In genomic region chr3:129490273-129490675, GRCh38 we compare ENCODE assay signal across 1 cellular context.
TF ChIP-seq lines count a peak whose summit lies in the region.

No MANE protein-coding gene starts in this region.

TF ChIP-seq in HepG2, 621 proteins besides CTCF, POLR2A, EP300 and RAD21 (continued from another document and continues in another):
- TF ChIP-seq MXD1 (CRISPR knock-in tag; IDR thresholded peaks at IDR 0.05), result no peak
- TF ChIP-seq ZNF280D (CRISPR knock-in tag; IDR thresholded peaks at IDR 0.05), result no peak
- TF ChIP-seq TRIM22 (IDR thresholded peaks at IDR 0.05), result no peak
- no peak for TF ChIP-seq KDM5A (IDR thresholded peaks at IDR 0.05; ENCODE audit: borderline replicate concordance, low read length)
- TF ChIP-seq MED8 (CRISPR knock-in tag; IDR thresholded peaks at IDR 0.05; ENCODE audit: insufficient replicate concordance), result no peak
- TF ChIP-seq KDM4B (CRISPR knock-in tag; IDR thresholded peaks at IDR 0.05), result no peak
- peak; percentile 44; the same call in 1 of the 2 replicates for TF ChIP-seq ZNF687 (CRISPR knock-in tag; IDR thresholded peaks at IDR 0.05)
- peak; percentile 62; the same call in 1 of the 2 replicates for TF ChIP-seq KAT8 (CRISPR knock-in tag; IDR thresholded peaks at IDR 0.05)
- no peak for TF ChIP-seq NFIC (IDR thresholded peaks at IDR 0.05; ENCODE audit: low read length)
- TF ChIP-seq ZNF660 (CRISPR knock-in tag; IDR thresholded peaks at IDR 0.05; ENCODE audit: borderline replicate concordance, low read depth), result no peak
- no peak for TF ChIP-seq TSC22D2 (CRISPR knock-in tag; IDR thresholded peaks at IDR 0.05; ENCODE audit: borderline replicate concordance)
- peak; percentile 36; the same call in 1 of the 2 replicates for TF ChIP-seq PATZ1 (CRISPR knock-in tag; IDR thresholded peaks at IDR 0.05)
- TF ChIP-seq ZUFSP (CRISPR knock-in tag; IDR thresholded peaks at IDR 0.05; ENCODE audit: borderline replicate concordance), result no peak
- TF ChIP-seq ZFAT (CRISPR knock-in tag; conservative IDR thresholded peaks at IDR 0.05), result no peak
- no peak for TF ChIP-seq CEBPZ (IDR thresholded peaks at IDR 0.05; ENCODE audit: low read length)
- no peak for TF ChIP-seq ZNF484 (CRISPR knock-in tag; IDR thresholded peaks at IDR 0.05; ENCODE audit: borderline replicate concordance, low read depth)
- no peak for TF ChIP-seq TBL1XR1 (IDR thresholded peaks at IDR 0.05; ENCODE audit: borderline replicate concordance, low read length, partially characterized antibody)
- peak; percentile 67; the same call in 1 of the 2 replicates for TF ChIP-seq HNF1B (CRISPR knock-in tag; IDR thresholded peaks at IDR 0.05)
- peak; percentile 58; the same call in 1 of the 2 replicates for TF ChIP-seq MIER3 (CRISPR knock-in tag; IDR thresholded peaks at IDR 0.05; ENCODE audit: borderline replicate concordance)
- TF ChIP-seq ZNF598 (CRISPR knock-in tag; IDR thresholded peaks at IDR 0.05; ENCODE audit: borderline replicate concordance), result 0 out of 2 replicates have a peak, but pooled peaks have one; percentile 39
- peak; percentile 75; the same call in 1 of the 2 replicates for TF ChIP-seq ERF (CRISPR knock-in tag; IDR thresholded peaks at IDR 0.05)
- no peak for TF ChIP-seq ZZZ3 (CRISPR knock-in tag; IDR thresholded peaks at IDR 0.05; ENCODE audit: borderline replicate concordance)
- TF ChIP-seq U2AF1 (optimal IDR thresholded peaks at IDR 0.05; ENCODE audit: low read depth, low read length), result no peak
- TF ChIP-seq ZNF24 (IDR thresholded peaks at IDR 0.05), result 0 out of 2 replicates have a peak, but pooled peaks have one; percentile 32
- no peak for TF ChIP-seq BRCA1 (CRISPR knock-in tag; IDR thresholded peaks at IDR 0.05)
- no peak; the same call in 1 of the 2 replicates for TF ChIP-seq ZFP91 (CRISPR knock-in tag; IDR thresholded peaks at IDR 0.05; ENCODE audit: borderline replicate concordance)
- no peak for TF ChIP-seq STAT5B (CRISPR knock-in tag; IDR thresholded peaks at IDR 0.05)
- TF ChIP-seq NCOR1 (IDR thresholded peaks at IDR 0.05; ENCODE audit: borderline replicate concordance, low read length), result no peak
- TF ChIP-seq TFAP4 (IDR thresholded peaks at IDR 0.05; ENCODE audit: borderline replicate concordance, low read depth), result no peak
- TF ChIP-seq JUND (CRISPR knock-in tag; IDR thresholded peaks at IDR 0.05), result no peak
- no peak for TF ChIP-seq ZNF577 (CRISPR knock-in tag; IDR thresholded peaks at IDR 0.05; ENCODE audit: borderline replicate concordance, low read depth)
- TF ChIP-seq ZSCAN30 (CRISPR knock-in tag; IDR thresholded peaks at IDR 0.05), result no peak
- TF ChIP-seq NFE2L2 (IDR thresholded peaks at IDR 0.05; ENCODE audit: low read length), result peak; percentile 49
- TF ChIP-seq SMYD3 (CRISPR knock-in tag; IDR thresholded peaks at IDR 0.05), result no peak
- TF ChIP-seq ZNF703 (CRISPR knock-in tag; IDR thresholded peaks at IDR 0.05; ENCODE audit: borderline replicate concordance), result no peak
- no peak for TF ChIP-seq GLI4 (CRISPR knock-in tag; IDR thresholded peaks at IDR 0.05; ENCODE audit: borderline replicate concordance)
- no peak for TF ChIP-seq IRF1 (CRISPR knock-in tag; IDR thresholded peaks at IDR 0.05; ENCODE audit: low read depth)
